12 cellular contexts compared by ENCODE assay signal in genomic region chr1:16374266-16374665, GRCh38. TPM values are rescaled to one million over a fixed set of nuclear protein-coding genes. Genes with fewer than 3 reads are reported as not detected.
A peak's percentile ranks its signal among the peaks of the same experiment; 100 is the strongest.
DNase-seq lines count a peak whose midpoint lies in the region; ATAC-seq and TF ChIP-seq lines count a peak whose summit lies in the region.
"Had no signal": no experiment of that assay in that cellular context is flagged by ENCODE, and none has a peak within 500 bp of the region (broad histone marks: within the 10 kb centered on the region; RNA-seq: fewer than 3 reads in every experiment).

No MANE protein-coding gene starts in this region.

- TF ChIP-seq CTCF in WTC11 (IDR thresholded peaks at IDR 0.05) (no peak), esophagus muscularis mucosa (IDR thresholded peaks at IDR 0.05) (no peak), smooth muscle cell (IDR thresholded peaks at IDR 0.05; ENCODE audit: borderline replicate concordance, insufficient read depth, poor library complexity, severe bottlenecking) (no peak)

- no peak overlapping the region for H2AFZ ChIP-seq in smooth muscle cell (ENCODE audit: low read depth)

- POLR2A ChIA-PET in WTC11 (lab: Charles Lee): interaction anchor here (0.6 kb wide), 1 partner anchor 1703 kb away, joined by 3 read pairs; no protein-coding TSS in a partner anchor

- no peak for ATAC-seq in activated CD8-positive, alpha-beta memory T cell treated with anti-CD3 and anti-CD28 coated beads, Interleukin-2, amount 10 ng/mL, durations not matched to agents 7 days and 5 days
- ATAC-seq in WTC11 (no peak), GM18519 (IDR thresholded peaks at IDR 0.05; ENCODE audit: low FRiP score, unreplicated experiment) (no peak), GM21447 (IDR thresholded peaks at IDR 0.05; ENCODE audit: unreplicated experiment) (no peak)

- DNase-seq in activated CD8-positive, alpha-beta memory T cell treated with anti-CD3 and anti-CD28 coated beads, Interleukin-2, amount 10 ng/mL, durations not matched to agents 7 days and 5 days: no peak
- no peak for DNase-seq in activated CD8-positive, alpha-beta memory T cell treated with anti-CD3 and anti-CD28 coated beads for 24 hours
- DNase-seq in WTC11 (ENCODE audit: low spot score): no peak
- no peak for DNase-seq in esophagus muscularis mucosa (ENCODE audit: extremely low spot score)
- no peak for DNase-seq in smooth muscle cell (lab: John Stamatoyannopoulos, UW; ENCODE audit: unreplicated experiment)
- DNase-seq in HuH-7.5 (ENCODE audit: low spot score): no peak
- DNase-seq: mammary epithelial cell, NCI-H526 treated with DMSO at 0.1 percent for 48 hours, Right ventricle myocardium superior, transverse colon had no signal

- no peak overlapping the region for H3K4me2 ChIP-seq in smooth muscle cell

- no peak overlapping the region for H3K9ac ChIP-seq in smooth muscle cell (ENCODE audit: low read depth)

- no peaks in the 10 kb centered on the region for H3K9me3 ChIP-seq in esophagus muscularis mucosa
- H3K9me3 ChIP-seq in smooth muscle cell (replicated peaks; ENCODE audit: low read depth): no peaks in the 10 kb centered on the region
- H3K9me3 ChIP-seq: transverse colon had no signal

- peaks cover 11% of the 10 kb centered on the region for H3F3A ChIP-seq in smooth muscle cell (ENCODE audit: low read depth)

- CTCF ChIA-PET in activated CD8-positive, alpha-beta memory T cell treated with anti-CD3 and anti-CD28 coated beads, Interleukin-2, amount 10 ng/mL, durations not matched to agents 7 days and 5 days (lab: Charles Lee): interaction anchor here (1.3 to 2.1 kb wide), 4 partner anchors 12 to 130 kb away, joined by 3 to 7 read pairs (median 3); partner anchors contain the start of gene NECAP2
- CTCF ChIA-PET in WTC11 (lab: Charles Lee): interaction anchor here (3.4 kb wide), 1 partner anchor 11 kb away, joined by 10 read pairs; no protein-coding TSS in a partner anchor

- H3K4me1 ChIP-seq in esophagus muscularis mucosa (peaks cover 88 to 100% (median 99%) of the 10 kb centered on the region in 4 donors), smooth muscle cell (ENCODE audit: low read depth) (peaks cover 12% of the 10 kb centered on the region)

- WGBS in esophagus muscularis mucosa: 82% methylated on average over 3 of the region's 3 CpGs
- 65% methylated on average over 3 of the region's 3 CpGs for WGBS in smooth muscle cell (ENCODE audit: low lambda C conversion rate)

- TF ChIP-seq POLR2A in esophagus muscularis mucosa (IDR thresholded peaks at IDR 0.05; ENCODE audit: low read depth): no peak

- peaks cover 100% of the 10 kb centered on the region for H3K79me2 ChIP-seq in smooth muscle cell (ENCODE audit: low read depth)

- no peaks in the 10 kb centered on the region for H3K27me3 ChIP-seq in esophagus muscularis mucosa
- H3K27me3 ChIP-seq in smooth muscle cell (ENCODE audit: low read depth): no peaks in the 10 kb centered on the region
- H3K27me3 ChIP-seq: transverse colon had no signal

- H3K4me3 ChIP-seq in esophagus muscularis mucosa: no peak overlapping the region
- H3K4me3 ChIP-seq in smooth muscle cell: no peak overlapping the region
- H3K4me3 ChIP-seq: transverse colon had no signal

- H4K20me1 ChIP-seq in smooth muscle cell (ENCODE audit: low read depth): peaks cover 100% of the 10 kb centered on the region

- intact Hi-C loops in esophagus muscularis mucosa (cut with DNase I): no loop called here

- TF ChIP-seq EP300 in esophagus muscularis mucosa (IDR thresholded peaks at IDR 0.05): no peak

- no peaks in the 10 kb centered on the region for H3K27me3 Mint-ChIP-seq in activated CD8-positive, alpha-beta memory T cell treated with anti-CD3 and anti-CD28 coated beads, Interleukin-2, amount 10 ng/mL, durations not matched to agents 7 days and 5 days
- H3K27me3 Mint-ChIP-seq in WTC11 (ENCODE audit: low read depth): no peaks in the 10 kb centered on the region

- peaks cover 30% of the 10 kb centered on the region for H3K36me3 Mint-ChIP-seq in activated CD8-positive, alpha-beta memory T cell treated with anti-CD3 and anti-CD28 coated beads, Interleukin-2, amount 10 ng/mL, durations not matched to agents 7 days and 5 days
- no peaks in the 10 kb centered on the region; the same call in 1 of the 2 replicates for H3K36me3 Mint-ChIP-seq in WTC11

- H3K36me3 ChIP-seq in esophagus muscularis mucosa: no peaks in the 10 kb centered on the region
- no peaks in the 10 kb centered on the region for H3K36me3 ChIP-seq in smooth muscle cell (ENCODE audit: low read depth)
- H3K36me3 ChIP-seq: transverse colon had no signal

- no peak overlapping the region for H3K4me3 Mint-ChIP-seq in activated CD8-positive, alpha-beta memory T cell treated with anti-CD3 and anti-CD28 coated beads, Interleukin-2, amount 10 ng/mL, durations not matched to agents 7 days and 5 days
- no peak overlapping the region for H3K4me3 Mint-ChIP-seq in WTC11

- no peaks in the 10 kb centered on the region for H3K9me3 Mint-ChIP-seq in activated CD8-positive, alpha-beta memory T cell treated with anti-CD3 and anti-CD28 coated beads, Interleukin-2, amount 10 ng/mL, durations not matched to agents 7 days and 5 days (ENCODE audit: low read depth)
- H3K9me3 Mint-ChIP-seq in WTC11: no peaks in the 10 kb centered on the region

- H3K27ac ChIP-seq in esophagus muscularis mucosa (replicated peaks in 1 of 4) (peak overlapping the region; percentile 12 to 72 (median 71)), smooth muscle cell (ENCODE audit: low read depth) (peak overlapping the region; percentile 53)

- peaks cover 67% of the 10 kb centered on the region for H3K4me1 Mint-ChIP-seq in activated CD8-positive, alpha-beta memory T cell treated with anti-CD3 and anti-CD28 coated beads, Interleukin-2, amount 10 ng/mL, durations not matched to agents 7 days and 5 days
- peaks cover 50% of the 10 kb centered on the region for H3K4me1 Mint-ChIP-seq in WTC11

- H3K27ac Mint-ChIP-seq in activated CD8-positive, alpha-beta memory T cell treated with anti-CD3 and anti-CD28 coated beads, Interleukin-2, amount 10 ng/mL, durations not matched to agents 7 days and 5 days: peak overlapping the region; percentile 69
- peak overlapping the region; percentile 75 for H3K27ac Mint-ChIP-seq in WTC11

TF ChIP-seq in WTC11, 78 proteins besides CTCF, POLR2A, EP300 and RAD21:
- no peak for TF ChIP-seq MAX (CRISPR knock-in tag; IDR thresholded peaks at IDR 0.05)
TF ChIP-seq in WTC11: peak in this region for 0.

RNA-seq across cellular contexts. Expression of gene SZRD1, which starts 7.2 kb away (rescaled TPM):
- 100 to 1,000 TPM; 161 to 189 TPM for total RNA-seq in activated CD8-positive, alpha-beta memory T cell treated with anti-CD3 and anti-CD28 coated beads, Interleukin-2, amount 10 ng/mL, durations not matched to agents 7 days and 5 days
- total RNA-seq in WTC11 (2021) (94.9 to 113 TPM (median 104 TPM) in 3 replicates), esophagus muscularis mucosa (100 to 1,000 TPM in 2 of 4 donors, 10 to 100 TPM in 2; 70.2 to 110 (median 98.3) TPM), smooth muscle cell (45.3 and 58.1 TPM in 2 replicates)
- 52.8 and 56.4 TPM in 2 replicates for polyA plus RNA-seq in smooth muscle cell

RNA-seq across cellular contexts. Expression of gene FBXO42, which starts 22.0 kb away (rescaled TPM):
- total RNA-seq in activated CD8-positive, alpha-beta memory T cell treated with anti-CD3 and anti-CD28 coated beads, Interleukin-2, amount 10 ng/mL, durations not matched to agents 7 days and 5 days: 10 to 100 TPM; 17.6 to 19.7 TPM
- total RNA-seq in WTC11 (2021) (16.6 to 18.0 TPM (median 17.5 TPM) in 3 replicates), esophagus muscularis mucosa (10 to 100 TPM; 22.0 to 52.6 (median 35.3) TPM), smooth muscle cell (14.7 and 16.5 TPM in 2 replicates)
- 19.3 and 22.6 TPM in 2 replicates for polyA plus RNA-seq in smooth muscle cell
